Comparison of ENCODE assay signal across 19 cellular contexts in the genomic region with DNA sequence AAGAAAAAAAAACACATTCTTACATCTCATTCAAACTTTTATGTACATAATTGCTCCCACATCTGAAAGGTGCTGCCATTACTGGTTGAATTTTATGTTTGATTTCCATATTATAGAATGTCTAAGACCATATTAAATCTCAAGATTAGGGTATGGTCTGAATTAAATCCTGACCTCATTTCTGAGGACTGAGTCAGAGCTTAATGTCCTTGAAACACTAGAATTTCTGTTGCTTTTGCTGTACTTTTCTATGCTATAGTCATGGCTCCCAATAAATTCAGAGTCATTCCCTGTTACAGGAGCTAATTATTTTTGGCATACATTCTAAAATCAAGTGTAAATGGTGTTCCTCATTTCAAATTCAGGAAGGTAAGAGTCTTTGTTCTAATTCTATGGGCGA.
"Had no signal": no experiment of that assay in that cellular context is flagged by ENCODE, and none has a peak within 500 bp of the region (broad histone marks: within the 10 kb centered on the region; RNA-seq: fewer than 3 reads in every experiment).

No MANE protein-coding gene starts in this region.

- ATAC-seq: effector memory CD8-positive, alpha-beta T cell; foreskin keratinocyte; gastroesophageal sphincter; heart left ventricle; left cardiac atrium; left lung; left ventricle myocardium superior; lower lobe of right lung; mucosa of descending colon had no signal

- DNase-seq: colonic mucosa; cortex of kidney; effector CD8-positive, alpha-beta T cell; effector memory CD8-positive, alpha-beta T cell; endodermal cell; foreskin keratinocyte; heart left ventricle; hypothalamus; immature natural killer cell; left cardiac atrium; left lung; left ventricle myocardium superior; lower lobe of right lung; mesenchymal stem cell; mucosa of descending colon; naive B cell had no signal

- H3K4me3 ChIP-seq: colonic mucosa, esophagus muscularis mucosa, gastroesophageal sphincter, heart left ventricle, hepatocyte, left lung, lower lobe of right lung, mucosa of descending colon had no signal
